Comparison of ENCODE assay signal across 6 cellular contexts in the genomic region with DNA sequence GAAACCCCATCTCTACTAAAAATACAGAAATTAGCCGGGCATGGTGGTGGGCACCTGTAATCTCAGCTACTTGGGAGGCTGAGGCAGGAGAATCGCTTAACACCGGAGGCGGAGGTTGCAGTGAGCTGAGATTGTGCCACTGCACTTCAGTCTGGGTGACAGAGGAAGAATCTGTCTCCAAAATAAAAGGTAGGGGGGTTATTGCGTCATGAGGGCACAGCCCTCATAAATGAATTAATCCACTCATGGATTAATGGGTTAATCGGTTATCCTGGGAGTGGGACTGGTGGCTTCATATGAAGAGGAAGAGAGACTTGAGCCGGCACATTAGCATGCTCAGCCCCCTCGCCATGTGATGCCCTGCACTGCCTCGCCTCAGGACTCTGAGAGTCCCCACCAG. TPM values are rescaled to one million over a fixed set of nuclear protein-coding genes. Genes with fewer than 3 reads are reported as not detected.
DNase-seq lines count a peak whose midpoint lies in the region; TF ChIP-seq lines count a peak whose summit lies in the region.
"Not testable (repeated sequence)": the region's sequence is repeated elsewhere in the genome, so short reads cannot be mapped to it uniquely, and the experiment has no call there.

No MANE protein-coding gene starts in this region.

- H3K9me3 Mint-ChIP-seq in H9, type B pancreatic cell: not testable (repeated sequence)

- not testable (repeated sequence) for H3K79me2 ChIP-seq in H9 (ENCODE audit: insufficient read depth, low read length)

- H2AFZ ChIP-seq in H9 (ENCODE audit: low read length): not testable (repeated sequence)

- not testable (repeated sequence) for H3K4ac ChIP-seq in H9 (ENCODE audit: low read depth, low read length)

- H3K4me2 ChIP-seq in H9 (ENCODE audit: insufficient read depth, insufficient read length, low read length): not testable (repeated sequence)

- H3K4me3 Mint-ChIP-seq in H9, type B pancreatic cell: not testable (repeated sequence)

- H3K9ac ChIP-seq in H9 (ENCODE audit: extremely low read depth, insufficient read length, low read length): not testable (repeated sequence)

- H4K91ac ChIP-seq in H9 (ENCODE audit: insufficient read length, low read depth, low read length): not testable (repeated sequence)

- DNase-seq in H9 (peak; percentile 11), NCI-H82 (lab: John Stamatoyannopoulos, UW) (peak; percentile 2), ecto neural progenitor cell (ENCODE audit: low spot score) (peak; percentile 10), islet precursor cell (peak; percentile 11), mesenteric fat pad (ENCODE audit: low spot score) (peak; percentile 11), type B pancreatic cell (ENCODE audit: extremely low spot score, unreplicated experiment) (peak; percentile 20)

- not testable (repeated sequence) for H2BK120ac ChIP-seq in H9 (ENCODE audit: low read depth, low read length, poor library complexity, severe bottlenecking)

- H3K27me3 Mint-ChIP-seq in H9 (ENCODE audit: low read depth) (peaks cover 38% of the 10 kb centered on the region), type B pancreatic cell (peaks cover 21% of the 10 kb centered on the region)

- not testable (repeated sequence) for H4K8ac ChIP-seq in H9 (replicated peaks; ENCODE audit: insufficient read length, low read depth, low read length)

- not testable (repeated sequence) for H2BK15ac ChIP-seq in H9 (ENCODE audit: low read depth, low read length)

- not testable (repeated sequence) for H3K23ac ChIP-seq in H9 (ENCODE audit: insufficient read length, low read depth, low read length)

- H3K27ac Mint-ChIP-seq in H9: peak overlapping the region in 1 of 3 experiments; percentile 62; a peak in 1 of 7 replicates
- not testable (repeated sequence) for H3K27ac Mint-ChIP-seq in type B pancreatic cell

- H3K14ac ChIP-seq in H9 (ENCODE audit: insufficient read depth, low read length): not testable (repeated sequence)

- H3K18ac ChIP-seq in H9 (ENCODE audit: insufficient read length, low read depth, low read length): not testable (repeated sequence)

- not testable (repeated sequence) for H2BK12ac ChIP-seq in H9 (ENCODE audit: insufficient read length, low read depth, low read length)

- not testable (repeated sequence) for TF ChIP-seq CTCF in H9 (conservative IDR thresholded peaks at IDR 0.05); type B pancreatic cell (conservative IDR thresholded peaks at IDR 0.05)

- not testable (repeated sequence) for H3K9me3 ChIP-seq in H9 (ENCODE audit: control insufficient read depth, low read depth, low read length)

- H3K4me1 Mint-ChIP-seq in H9: peaks cover 13 to 18% of the 10 kb centered on the region in 2 experiments
- not testable (repeated sequence) for H3K4me1 Mint-ChIP-seq in type B pancreatic cell (ENCODE audit: unreplicated experiment)

- H3K4me1 ChIP-seq in H9 (ENCODE audit: insufficient read depth, low read length): not testable (repeated sequence)

- WGBS in H9 (ENCODE audit: extremely low coverage, insufficient read length, low lambda C conversion rate): no CpG with 5 or more reads among the region's 9 CpGs

- H3K56ac ChIP-seq in H9 (ENCODE audit: insufficient read length, low read depth, low read length): not testable (repeated sequence)

- H2BK20ac ChIP-seq in H9 (ENCODE audit: low read depth, low read length, poor library complexity, severe bottlenecking): not testable (repeated sequence)

- not testable (repeated sequence) for H3K27ac ChIP-seq in H9 (ENCODE audit: insufficient read length, low read depth, low read length)

- not testable (repeated sequence) for H3T11ph ChIP-seq in H9 (ENCODE audit: low read length)

- not testable (repeated sequence) for H3K79me1 ChIP-seq in H9 (ENCODE audit: insufficient read depth, low read depth, low read length, poor library complexity, severe bottlenecking)

- H2AK5ac ChIP-seq in H9 (ENCODE audit: insufficient read length, low read length): not testable (repeated sequence)

- not testable (repeated sequence) for H3K27me3 ChIP-seq in H9 (ENCODE audit: insufficient read depth, low read length)

- not testable (repeated sequence) for H3K23me2 ChIP-seq in H9 (ENCODE audit: insufficient read length, low read depth, low read length, poor library complexity, severe bottlenecking)

- H2BK5ac ChIP-seq in H9 (ENCODE audit: insufficient read length, low read length): not testable (repeated sequence)

- not testable (repeated sequence) for H4K5ac ChIP-seq in H9 (ENCODE audit: insufficient read length, low read depth, low read length)

- H4K20me1 ChIP-seq in H9 (ENCODE audit: control insufficient read depth, insufficient read depth, insufficient read length): not testable (repeated sequence)

- H3K36me3 Mint-ChIP-seq in H9 (ENCODE audit: insufficient read depth in 1 of 3, low read depth in 3 of 3); type B pancreatic cell: not testable (repeated sequence)

RNA-seq across cellular contexts. Expression of a gene that starts 25.1 kb away (rescaled TPM):
- 29.8 and 34.3 TPM in 2 replicates for total RNA-seq in H9 (2021)
- total RNA-seq in mesenteric fat pad: 5.2 TPM
- 24.6 and 39.5 TPM in 2 replicates for total RNA-seq in type B pancreatic cell (ENCODE audit: low replicate concordance)

RNA-seq across cellular contexts. Expression of a gene that starts 49.0 kb away (rescaled TPM):
- total RNA-seq in H9 (2021): 38.6 and 40.4 TPM in 2 replicates
- total RNA-seq in mesenteric fat pad: 25.7 TPM
- 35.9 and 46.6 TPM in 2 replicates for total RNA-seq in type B pancreatic cell (ENCODE audit: low replicate concordance)
